Comparison of ENCODE assay signal across 14 cellular contexts in the genomic region with DNA sequence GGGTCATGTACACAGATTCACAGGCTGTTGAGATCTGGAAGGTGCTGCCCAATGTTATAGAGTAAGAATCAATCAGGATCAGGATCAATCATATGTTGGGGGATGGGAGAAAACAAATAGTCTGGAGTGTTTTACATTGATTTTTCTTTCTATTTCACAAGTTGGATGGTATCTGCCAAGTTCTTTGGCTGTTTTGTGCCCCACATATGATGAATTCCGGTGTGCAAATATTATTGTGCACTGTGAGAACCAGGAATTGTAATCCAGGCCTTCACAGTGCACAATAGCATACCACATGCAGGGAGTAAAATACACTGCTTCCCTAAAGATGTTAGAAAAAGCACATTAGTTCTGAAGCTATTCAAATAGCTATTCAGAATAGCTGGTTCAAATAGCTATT.
DNase-seq lines count a peak whose midpoint lies in the region; ATAC-seq and TF ChIP-seq lines count a peak whose summit lies in the region.
"Had no signal": no experiment of that assay in that cellular context is flagged by ENCODE, and none has a peak within 500 bp of the region (broad histone marks: within the 10 kb centered on the region; RNA-seq: fewer than 3 reads in every experiment).

No MANE protein-coding gene starts in this region.

- no peak overlapping the region for H3K4me2 ChIP-seq in GM23338
- no peak overlapping the region for H3K4me2 ChIP-seq in parathyroid adenoma (ENCODE audit: low read length)
- H3K4me2 ChIP-seq: BLaER1 treated with 17β-estradiol and CSF1 and Interleukin-3, amounts not matched to agents 10 nM and 100 nM had no signal

- peaks cover 1% of the 10 kb centered on the region for H3K27me3 Mint-ChIP-seq in GM23338 (ENCODE audit: insufficient read depth, low read depth, poor library complexity)
- H3K27me3 Mint-ChIP-seq: CD4-positive, CD25-positive, alpha-beta regulatory T cell had no signal

- H3K36me3 Mint-ChIP-seq in GM23338 (ENCODE audit: low read depth) = 0 out of 3 replicates have a peak, but pooled peaks cover 8% of the 10 kb centered on the region
- H3K36me3 Mint-ChIP-seq: CD4-positive, CD25-positive, alpha-beta regulatory T cell had no signal

- H2AFZ ChIP-seq in GM23338 = 0 out of 2 replicates have a peak overlapping the region, but pooled peaks have one; percentile 57
- peak overlapping the region; percentile 47 for H2AFZ ChIP-seq in parathyroid adenoma
- H2AFZ ChIP-seq: GM23248 had no signal

- intact Hi-C loops in right lobe of liver (cut with DNase I) = no loop called here

- H3K27me3 ChIP-seq in GM23338 (ENCODE audit: insufficient read depth) (no peaks in the 10 kb centered on the region), right lobe of liver (no peaks in the 10 kb centered on the region), parathyroid adenoma (ENCODE audit: control insufficient read depth, insufficient read depth, low read length) (no peaks in the 10 kb centered on the region)
- H3K27me3 ChIP-seq: BLaER1 treated with 17β-estradiol and CSF1 and Interleukin-3, amounts not matched to agents 10 nM and 100 nM had no signal

- peaks cover 4% of the 10 kb centered on the region; the same call in 1 of the 2 replicates for H3K9me2 ChIP-seq in GM23338 (ENCODE audit: insufficient read depth)

- no peak overlapping the region for H3K4me3 Mint-ChIP-seq in GM23338
- H3K4me3 Mint-ChIP-seq: CD4-positive, CD25-positive, alpha-beta regulatory T cell had no signal

- TF ChIP-seq CTCF in GM23338 (conservative IDR thresholded peaks at IDR 0.05; ENCODE audit: low read depth in 2 of 2) (no peak), right lobe of liver (IDR thresholded peaks at IDR 0.05) (no peak), parathyroid adenoma (IDR thresholded peaks at IDR 0.05) (no peak)

- H3K36me3 ChIP-seq in GM23338 (ENCODE audit: insufficient read depth) (no peaks in the 10 kb centered on the region), right lobe of liver (no peaks in the 10 kb centered on the region), parathyroid adenoma (ENCODE audit: control insufficient read depth, insufficient read depth, low read length) (no peaks in the 10 kb centered on the region)
- H3K36me3 ChIP-seq: BLaER1 treated with 17β-estradiol and CSF1 and Interleukin-3, amounts not matched to agents 10 nM and 100 nM had no signal

- no peaks in the 10 kb centered on the region for H3K79me2 ChIP-seq in GM23338 (replicated peaks; ENCODE audit: insufficient read depth)
- H3K79me2 ChIP-seq in parathyroid adenoma = no peaks in the 10 kb centered on the region

- H3F3A ChIP-seq in GM23338 (replicated peaks; ENCODE audit: low read depth) = no peaks in the 10 kb centered on the region

- H3K4me3 ChIP-seq in GM23338 = no peak overlapping the region
- H3K4me3 ChIP-seq in right lobe of liver = no peak overlapping the region
- H3K4me3 ChIP-seq in parathyroid adenoma (ENCODE audit: low read depth, low read length) = no peak overlapping the region
- H3K4me3 ChIP-seq: BLaER1 treated with 17β-estradiol and CSF1 and Interleukin-3, amounts not matched to agents 10 nM and 100 nM; GM23248 had no signal

- H4K20me1 ChIP-seq in GM23338 (replicated peaks; ENCODE audit: insufficient read depth) = no peaks in the 10 kb centered on the region
- H4K20me1 ChIP-seq: BLaER1 treated with 17β-estradiol and CSF1 and Interleukin-3, amounts not matched to agents 10 nM and 100 nM had no signal

- H3K4me1 ChIP-seq in GM23338 (ENCODE audit: insufficient read depth) (no peaks in the 10 kb centered on the region), right lobe of liver (peaks cover 0 to 22% (median 7%) of the 10 kb centered on the region in 4 donors), parathyroid adenoma (peaks cover 2% of the 10 kb centered on the region)
- H3K4me1 ChIP-seq: BLaER1 treated with 17β-estradiol and CSF1 and Interleukin-3, amounts not matched to agents 10 nM and 100 nM had no signal

- no peak overlapping the region for H3K9ac ChIP-seq in parathyroid adenoma
- H3K9ac ChIP-seq: BLaER1 treated with 17β-estradiol and CSF1 and Interleukin-3, amounts not matched to agents 10 nM and 100 nM; GM23248 had no signal

- 8% methylated on average over 1 of the region's 1 CpG for WGBS in right lobe of liver (ENCODE audit: insufficient coverage, low coverage, low lambda C conversion rate, missing lambda C conversion rate)

- no peak for TF ChIP-seq POLR2A in right lobe of liver (IDR thresholded peaks at IDR 0.05)

- DNase-seq in GM23338 (ENCODE audit: low spot score) (no peak), NCI-H69 (lab: John Stamatoyannopoulos, UW) (peak; percentile 54), right lobe of liver (no peak), hippocampal formation (lab: John Stamatoyannopoulos, UW) (no peak)
- DNase-seq: ACHN; CD4-positive, CD25-positive, alpha-beta regulatory T cell; DMS53; GF-D8; GM23248; H7 had no signal

- H3K27ac ChIP-seq in GM23338 (ENCODE audit: low read depth) = no peak overlapping the region
- H3K27ac ChIP-seq in right lobe of liver = peak overlapping the region in 2 of 3 donors; percentile 12 to 38
- H3K27ac ChIP-seq in parathyroid adenoma = no peak overlapping the region
- H3K27ac ChIP-seq: BLaER1 treated with 17β-estradiol and CSF1 and Interleukin-3, amounts not matched to agents 10 nM and 100 nM; GM23248 had no signal

- ATAC-seq in GM23338 = no peak
- ATAC-seq in right lobe of liver = peak; percentile 54 to 82 (median 63)
- no peak for ATAC-seq in GM19452 (IDR thresholded peaks at IDR 0.05; ENCODE audit: unreplicated experiment)
- ATAC-seq in GM21619 (IDR thresholded peaks at IDR 0.05; ENCODE audit: unreplicated experiment) = no peak

- no peaks in the 10 kb centered on the region for H3K9me3 ChIP-seq in right lobe of liver
- no peaks in the 10 kb centered on the region for H3K9me3 ChIP-seq in parathyroid adenoma (ENCODE audit: control insufficient read depth, low read length)
- H3K9me3 ChIP-seq: BLaER1 treated with 17β-estradiol and CSF1 and Interleukin-3, amounts not matched to agents 10 nM and 100 nM had no signal

- H3K9me3 Mint-ChIP-seq in GM23338 = peaks cover 8% of the 10 kb centered on the region; the same call in 2 of the 3 replicates

- H3K27ac Mint-ChIP-seq in GM23338 = no peak overlapping the region
- H3K27ac Mint-ChIP-seq: CD4-positive, CD25-positive, alpha-beta regulatory T cell had no signal

- no peaks in the 10 kb centered on the region; the same call in 2 of the 3 replicates for H3K4me1 Mint-ChIP-seq in GM23338
- H3K4me1 Mint-ChIP-seq: CD4-positive, CD25-positive, alpha-beta regulatory T cell had no signal

TF ChIP-seq in GM23338, 12 proteins besides CTCF, POLR2A, EP300 and RAD21 (continues in another document):
- TF ChIP-seq STAT1 (IDR thresholded peaks at IDR 0.05; ENCODE audit: unreplicated experiment) (no peak), CREB1 (CRISPR knock-in tag; IDR thresholded peaks at IDR 0.05; ENCODE audit: low read depth) (no peak), EZH2 (IDR thresholded peaks at IDR 0.05; ENCODE audit: low read depth, unreplicated experiment) (no peak), POLR2AphosphoS5 (IDR thresholded peaks at IDR 0.05; ENCODE audit: low read depth) (no peak), EZH2phosphoT487 (IDR thresholded peaks at IDR 0.05; ENCODE audit: unreplicated experiment) (no peak)
- TF ChIP-seq, protein P1, sequence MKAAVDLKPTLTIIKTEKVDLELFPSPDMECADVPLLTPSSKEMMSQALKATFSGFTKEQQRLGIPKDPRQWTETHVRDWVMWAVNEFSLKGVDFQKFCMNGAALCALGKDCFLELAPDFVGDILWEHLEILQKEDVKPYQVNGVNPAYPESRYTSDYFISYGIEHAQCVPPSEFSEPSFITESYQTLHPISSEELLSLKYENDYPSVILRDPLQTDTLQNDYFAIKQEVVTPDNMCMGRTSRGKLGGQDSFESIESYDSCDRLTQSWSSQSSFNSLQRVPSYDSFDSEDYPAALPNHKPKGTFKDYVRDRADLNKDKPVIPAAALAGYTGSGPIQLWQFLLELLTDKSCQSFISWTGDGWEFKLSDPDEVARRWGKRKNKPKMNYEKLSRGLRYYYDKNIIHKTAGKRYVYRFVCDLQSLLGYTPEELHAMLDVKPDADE (IDR thresholded peaks at IDR 0.05) = no peak

Comparison
In these comparisons a context has a peak if more than half of its experiments do, and no peak if none do; other contexts are left out.
1. ATAC-seq: peak in right lobe of liver (4 of 4); none in GM23338 (single experiment), GM19452 (single experiment) and GM21619 (single experiment).
2. H3K27ac ChIP-seq: peak in right lobe of liver (2 of 3); none in GM23338 (single experiment) and parathyroid adenoma (single experiment).